Comparison of ENCODE assay signal across 10 cellular contexts in the genomic region with DNA sequence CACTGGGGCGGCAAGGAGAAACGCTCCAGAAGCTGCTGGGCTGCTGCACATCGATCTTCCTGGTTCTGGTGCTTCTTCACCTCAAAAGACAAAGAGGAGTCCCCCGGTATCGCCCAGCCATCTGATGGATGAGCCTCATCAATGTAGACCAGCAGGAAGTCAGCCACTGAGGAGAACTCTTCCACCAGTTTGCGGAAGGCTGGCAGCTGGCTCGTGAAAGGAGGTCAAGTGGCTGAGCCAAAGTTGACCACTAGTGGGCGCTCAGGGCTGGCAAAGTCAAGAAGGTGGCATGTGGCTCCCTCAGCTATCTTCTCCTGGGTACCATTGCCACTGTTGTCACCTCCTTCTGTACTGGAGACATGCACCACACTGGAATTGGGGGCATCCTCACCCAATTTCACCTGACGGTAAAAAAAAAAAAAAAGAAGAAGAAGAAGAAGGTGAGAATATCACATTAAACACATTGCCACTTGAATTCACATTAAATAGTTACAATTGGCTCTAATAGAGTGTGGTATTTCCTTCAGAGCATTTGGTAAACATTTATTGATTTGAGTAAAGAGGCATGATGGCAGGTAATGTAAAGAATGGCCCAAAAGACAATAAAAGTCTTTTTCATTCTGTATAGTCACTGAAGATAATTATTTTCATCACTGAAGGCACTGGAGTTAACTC. TPM values are rescaled to one million over a fixed set of nuclear protein-coding genes. Genes with fewer than 3 reads are reported as not detected.
DNase-seq lines count a peak whose midpoint lies in the region; ATAC-seq, FAIRE-seq and TF ChIP-seq lines count a peak whose summit lies in the region.
"Had no signal": no experiment of that assay in that cellular context is flagged by ENCODE, and none has a peak within 500 bp of the region (broad histone marks: within the 10 kb centered on the region; RNA-seq: fewer than 3 reads in every experiment).

No MANE protein-coding gene starts in this region.

- no peaks in the 10 kb centered on the region for H3K9me3 Mint-ChIP-seq in astrocyte (ENCODE audit: unreplicated experiment)

- H3K79me2 ChIP-seq in astrocyte (ENCODE audit: insufficient read depth, low read length): no peaks in the 10 kb centered on the region
- H3K79me2 ChIP-seq in parathyroid adenoma: no peaks in the 10 kb centered on the region

- H4K20me1 ChIP-seq in astrocyte (ENCODE audit: insufficient read depth, low read length): no peaks in the 10 kb centered on the region

- H3K27me3 ChIP-seq in astrocyte (ENCODE audit: insufficient read depth, low read length): no peaks in the 10 kb centered on the region
- no peaks in the 10 kb centered on the region for H3K27me3 ChIP-seq in parathyroid adenoma (ENCODE audit: control insufficient read depth, insufficient read depth, low read length)
- H3K27me3 ChIP-seq: heart left ventricle had no signal

- H3K27ac ChIP-seq in astrocyte (ENCODE audit: low read depth, low read length) (no peak overlapping the region), parathyroid adenoma (no peak overlapping the region)
- H3K27ac ChIP-seq: heart left ventricle had no signal

- no peak overlapping the region for H3K27ac Mint-ChIP-seq in astrocyte (ENCODE audit: unreplicated experiment)

- H3K4me2 ChIP-seq in astrocyte (ENCODE audit: low read length): no peak overlapping the region
- H3K4me2 ChIP-seq in parathyroid adenoma (ENCODE audit: low read length): no peak overlapping the region

- no peaks in the 10 kb centered on the region for H3K4me1 Mint-ChIP-seq in astrocyte (ENCODE audit: low read depth, unreplicated experiment)

- TF ChIP-seq CTCF in astrocyte (IDR thresholded peaks at IDR 0.05; ENCODE audit: insufficient read depth, low read depth, low read length) (peak; percentile 9), parathyroid adenoma (IDR thresholded peaks at IDR 0.05) (peak; percentile 34)

- H3K9ac ChIP-seq in astrocyte (ENCODE audit: low read length): no peak overlapping the region
- no peak overlapping the region for H3K9ac ChIP-seq in parathyroid adenoma

- no peak for FAIRE-seq in astrocyte (lab: Jason Lieb, UNC)

- no peak overlapping the region for H3K4me3 Mint-ChIP-seq in astrocyte (ENCODE audit: unreplicated experiment)

- H3K4me1 ChIP-seq in astrocyte (ENCODE audit: insufficient read depth, low read length) (no peaks in the 10 kb centered on the region), parathyroid adenoma (no peaks in the 10 kb centered on the region)
- H3K4me1 ChIP-seq: heart left ventricle had no signal

- H2AFZ ChIP-seq in astrocyte (ENCODE audit: low read depth, low read length): no peak overlapping the region
- H2AFZ ChIP-seq in parathyroid adenoma: no peak overlapping the region

- H3K36me3 ChIP-seq in astrocyte (ENCODE audit: insufficient read depth, low read length): no peaks in the 10 kb centered on the region
- no peaks in the 10 kb centered on the region for H3K36me3 ChIP-seq in parathyroid adenoma (ENCODE audit: control insufficient read depth, insufficient read depth, low read length)

- H3K4me3 ChIP-seq in astrocyte (ENCODE audit: insufficient read depth, low read depth, low read length) (no peak overlapping the region), parathyroid adenoma (ENCODE audit: low read depth, low read length) (no peak overlapping the region)
- H3K4me3 ChIP-seq: heart left ventricle had no signal

- ATAC-seq in HG03354 (IDR thresholded peaks at IDR 0.05; ENCODE audit: poor library complexity, severe bottlenecking, unreplicated experiment) (peak; percentile 80), HG03097 (IDR thresholded peaks at IDR 0.05; ENCODE audit: low FRiP score, unreplicated experiment) (no peak), GM21528 (IDR thresholded peaks at IDR 0.05; ENCODE audit: low FRiP score, unreplicated experiment) (no peak)
- ATAC-seq: heart left ventricle had no signal

- H3K27me3 Mint-ChIP-seq in astrocyte (ENCODE audit: low read depth, unreplicated experiment): no peaks in the 10 kb centered on the region

- H3K36me3 Mint-ChIP-seq in astrocyte (ENCODE audit: low read depth, unreplicated experiment): no peaks in the 10 kb centered on the region

- no peaks in the 10 kb centered on the region for H3K9me3 ChIP-seq in astrocyte (ENCODE audit: insufficient read depth, low read depth, low read length)
- no peaks in the 10 kb centered on the region for H3K9me3 ChIP-seq in parathyroid adenoma (ENCODE audit: control insufficient read depth, low read length)
- H3K9me3 ChIP-seq: heart left ventricle had no signal

- DNase-seq in NOMO-1 treated with DMSO at 0.1 percent for 48 hours (lab: John Stamatoyannopoulos, UW; ENCODE audit: unreplicated experiment): peak; percentile 1
- no peak for DNase-seq in NOMO-1 (lab: John Stamatoyannopoulos, UW; ENCODE audit: unreplicated experiment in 2 of 2)
- DNase-seq in astrocyte (ENCODE audit: low read depth): no peak
- no peak for DNase-seq in GM03348 (ENCODE audit: low spot score)

RNA-seq across cellular contexts. Expression of gene DIO2, which starts 8.3 kb away (rescaled TPM):
- total RNA-seq in astrocyte: 2.1 and 4.7 TPM in 2 replicates
- total RNA-seq: activated CD8-positive, alpha-beta memory T cell treated with anti-CD3 and anti-CD28 coated beads for 36 hours had no signal
